In the genomic region with DNA sequence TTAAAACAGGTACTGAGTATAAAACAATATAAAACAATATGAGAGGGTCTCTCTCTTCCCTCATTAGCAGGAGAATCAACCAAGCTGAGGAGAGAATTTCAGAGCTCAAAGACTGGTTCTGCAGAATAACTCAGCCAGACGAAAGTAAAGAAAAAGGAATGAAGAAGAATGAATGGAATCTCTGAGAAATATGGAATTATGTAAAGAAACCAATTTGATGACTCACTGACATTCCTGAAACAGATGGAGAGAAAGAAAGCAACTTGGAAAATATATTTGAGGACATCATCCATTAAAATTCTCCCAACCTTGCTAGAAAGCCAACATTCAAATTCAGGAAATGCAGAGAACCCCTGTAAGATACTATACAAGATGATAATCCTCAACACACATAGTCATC, we compare ENCODE assay signal across 2 cellular contexts.
TF ChIP-seq lines count a peak whose summit lies in the region.

No MANE protein-coding gene starts in this region.

TF ChIP-seq in SK-N-SH, 30 proteins besides CTCF, POLR2A, EP300 and RAD21 (continued from another document):
- peak; percentile 49; the same call in 1 of the 2 replicates for TF ChIP-seq TCF12 (IDR thresholded peaks at IDR 0.05)
- TF ChIP-seq, protein P1, sequence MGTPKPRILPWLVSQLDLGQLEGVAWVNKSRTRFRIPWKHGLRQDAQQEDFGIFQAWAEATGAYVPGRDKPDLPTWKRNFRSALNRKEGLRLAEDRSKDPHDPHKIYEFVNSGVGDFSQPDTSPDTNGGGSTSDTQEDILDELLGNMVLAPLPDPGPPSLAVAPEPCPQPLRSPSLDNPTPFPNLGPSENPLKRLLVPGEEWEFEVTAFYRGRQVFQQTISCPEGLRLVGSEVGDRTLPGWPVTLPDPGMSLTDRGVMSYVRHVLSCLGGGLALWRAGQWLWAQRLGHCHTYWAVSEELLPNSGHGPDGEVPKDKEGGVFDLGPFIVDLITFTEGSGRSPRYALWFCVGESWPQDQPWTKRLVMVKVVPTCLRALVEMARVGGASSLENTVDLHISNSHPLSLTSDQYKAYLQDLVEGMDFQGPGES (IDR thresholded peaks at IDR 0.05; ENCODE audit: low read depth, low read length): no peak
- TF ChIP-seq TEAD4 (IDR thresholded peaks at IDR 0.05; ENCODE audit: borderline replicate concordance, insufficient read depth): 0 out of 2 replicates have a peak, but pooled peaks have one; percentile 10
- TF ChIP-seq POLR2AphosphoS5 (IDR thresholded peaks at IDR 0.05; ENCODE audit: low read depth, low read length): no peak
- TF ChIP-seq FOSL2 (IDR thresholded peaks at IDR 0.05; ENCODE audit: borderline replicate concordance, low read depth): peak; percentile 17; the same call in 1 of the 2 replicates
- TF ChIP-seq EZH2phosphoT487 (IDR thresholded peaks at IDR 0.05; ENCODE audit: borderline replicate concordance, low read depth): no peak
- no peak for TF ChIP-seq GABPA (IDR thresholded peaks at IDR 0.05; ENCODE audit: low read depth)
- TF ChIP-seq, protein P2, sequence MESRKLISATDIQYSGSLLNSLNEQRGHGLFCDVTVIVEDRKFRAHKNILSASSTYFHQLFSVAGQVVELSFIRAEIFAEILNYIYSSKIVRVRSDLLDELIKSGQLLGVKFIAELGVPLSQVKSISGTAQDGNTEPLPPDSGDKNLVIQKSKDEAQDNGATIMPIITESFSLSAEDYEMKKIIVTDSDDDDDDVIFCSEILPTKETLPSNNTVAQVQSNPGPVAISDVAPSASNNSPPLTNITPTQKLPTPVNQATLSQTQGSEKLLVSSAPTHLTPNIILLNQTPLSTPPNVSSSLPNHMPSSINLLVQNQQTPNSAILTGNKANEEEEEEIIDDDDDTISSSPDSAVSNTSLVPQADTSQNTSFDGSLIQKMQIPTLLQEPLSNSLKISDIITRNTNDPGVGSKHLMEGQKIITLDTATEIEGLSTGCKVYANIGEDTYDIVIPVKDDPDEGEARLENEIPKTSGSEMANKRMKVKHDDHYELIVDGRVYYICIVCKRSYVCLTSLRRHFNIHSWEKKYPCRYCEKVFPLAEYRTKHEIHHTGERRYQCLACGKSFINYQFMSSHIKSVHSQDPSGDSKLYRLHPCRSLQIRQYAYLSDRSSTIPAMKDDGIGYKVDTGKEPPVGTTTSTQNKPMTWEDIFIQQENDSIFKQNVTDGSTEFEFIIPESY (IDR thresholded peaks at IDR 0.05; ENCODE audit: borderline replicate concordance, low read depth): no peak
TF ChIP-seq in SK-N-SH: peak in this region for 3.

TF ChIP-seq in SK-N-SH treated with all-trans-retinoic acid at 6 μM for 48 hours, 23 proteins besides CTCF, POLR2A, EP300 and RAD21 (continued from another document):
- TF ChIP-seq OSR1 (CRISPR knock-in tag; IDR thresholded peaks at IDR 0.05) (no peak), ZNF8 (CRISPR knock-in tag; IDR thresholded peaks at IDR 0.05) (no peak)
